In the genomic region with DNA sequence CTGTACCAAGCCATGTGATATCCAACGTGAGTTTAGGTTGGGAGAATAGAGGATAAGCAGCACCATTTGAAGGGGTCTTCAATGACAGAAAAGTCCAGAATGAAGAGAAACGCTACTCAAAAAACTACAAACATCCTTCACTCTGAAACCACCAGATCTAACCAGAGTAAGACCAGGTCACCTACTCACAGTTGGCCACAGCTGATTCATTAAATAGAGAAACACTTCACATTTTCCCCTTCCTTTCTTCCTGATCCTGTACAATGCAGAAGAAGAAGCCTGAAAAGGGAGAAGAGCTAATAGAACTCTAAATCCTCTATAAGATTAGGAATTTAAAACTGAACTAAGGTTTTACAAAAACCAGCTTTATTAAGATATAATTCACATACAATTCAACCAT, we compare ENCODE assay signal across 1 cellular context.
TF ChIP-seq lines count a peak whose summit lies in the region.

No MANE protein-coding gene starts in this region.

TF ChIP-seq in K562, 482 proteins besides CTCF, POLR2A, EP300 and RAD21:
- TF ChIP-seq KLF13 (tag; IDR thresholded peaks at IDR 0.05; ENCODE audit: borderline replicate concordance, low read depth) (no peak), TRIM24 (IDR thresholded peaks at IDR 0.05) (no peak), ZNF445 (CRISPR knock-in tag; IDR thresholded peaks at IDR 0.05; ENCODE audit: low read depth) (no peak), ZNF76 (CRISPR knock-in tag; IDR thresholded peaks at IDR 0.05; ENCODE audit: borderline replicate concordance) (no peak), FUS (optimal IDR thresholded peaks at IDR 0.05; ENCODE audit: low read depth, low read length) (no peak), RNF2 (IDR thresholded peaks at IDR 0.05) (no peak), RBFOX2 (IDR thresholded peaks at IDR 0.05; ENCODE audit: low read depth, low read length) (no peak), ZSCAN29 (IDR thresholded peaks at IDR 0.05) (no peak), CBX8 (IDR thresholded peaks at IDR 0.05; ENCODE audit: borderline replicate concordance, extremely low read depth, low read depth, low read length, poor library complexity, severe bottlenecking) (no peak)
- TF ChIP-seq, protein P1, sequence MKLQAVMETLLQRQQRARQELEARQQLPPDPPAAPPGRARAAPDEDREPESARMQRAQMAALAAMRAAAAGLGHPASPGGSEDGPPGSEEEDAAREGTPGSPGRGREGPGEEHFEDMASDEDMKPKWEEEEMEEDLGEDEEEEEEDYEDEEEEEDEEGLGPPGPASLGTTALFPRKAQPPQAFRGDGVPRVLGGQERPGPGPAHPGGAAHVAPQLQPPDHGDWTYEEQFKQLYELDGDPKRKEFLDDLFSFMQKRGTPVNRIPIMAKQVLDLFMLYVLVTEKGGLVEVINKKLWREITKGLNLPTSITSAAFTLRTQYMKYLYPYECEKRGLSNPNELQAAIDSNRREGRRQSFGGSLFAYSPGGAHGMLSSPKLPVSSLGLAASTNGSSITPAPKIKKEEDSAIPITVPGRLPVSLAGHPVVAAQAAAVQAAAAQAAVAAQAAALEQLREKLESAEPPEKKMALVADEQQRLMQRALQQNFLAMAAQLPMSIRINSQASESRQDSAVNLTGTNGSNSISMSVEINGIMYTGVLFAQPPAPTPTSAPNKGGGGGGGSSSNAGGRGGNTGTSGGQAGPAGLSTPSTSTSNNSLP (IDR thresholded peaks at IDR 0.05; ENCODE audit: borderline replicate concordance, low read depth, low read length) = no peak
- TF ChIP-seq, protein P2, sequence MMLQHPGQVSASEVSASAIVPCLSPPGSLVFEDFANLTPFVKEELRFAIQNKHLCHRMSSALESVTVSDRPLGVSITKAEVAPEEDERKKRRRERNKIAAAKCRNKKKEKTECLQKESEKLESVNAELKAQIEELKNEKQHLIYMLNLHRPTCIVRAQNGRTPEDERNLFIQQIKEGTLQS (IDR thresholded peaks at IDR 0.05) = no peak
- TF ChIP-seq, protein P2 (CRISPR knock-in tag; conservative IDR thresholded peaks at IDR 0.05) = no peak
- TF ChIP-seq, protein P3, sequence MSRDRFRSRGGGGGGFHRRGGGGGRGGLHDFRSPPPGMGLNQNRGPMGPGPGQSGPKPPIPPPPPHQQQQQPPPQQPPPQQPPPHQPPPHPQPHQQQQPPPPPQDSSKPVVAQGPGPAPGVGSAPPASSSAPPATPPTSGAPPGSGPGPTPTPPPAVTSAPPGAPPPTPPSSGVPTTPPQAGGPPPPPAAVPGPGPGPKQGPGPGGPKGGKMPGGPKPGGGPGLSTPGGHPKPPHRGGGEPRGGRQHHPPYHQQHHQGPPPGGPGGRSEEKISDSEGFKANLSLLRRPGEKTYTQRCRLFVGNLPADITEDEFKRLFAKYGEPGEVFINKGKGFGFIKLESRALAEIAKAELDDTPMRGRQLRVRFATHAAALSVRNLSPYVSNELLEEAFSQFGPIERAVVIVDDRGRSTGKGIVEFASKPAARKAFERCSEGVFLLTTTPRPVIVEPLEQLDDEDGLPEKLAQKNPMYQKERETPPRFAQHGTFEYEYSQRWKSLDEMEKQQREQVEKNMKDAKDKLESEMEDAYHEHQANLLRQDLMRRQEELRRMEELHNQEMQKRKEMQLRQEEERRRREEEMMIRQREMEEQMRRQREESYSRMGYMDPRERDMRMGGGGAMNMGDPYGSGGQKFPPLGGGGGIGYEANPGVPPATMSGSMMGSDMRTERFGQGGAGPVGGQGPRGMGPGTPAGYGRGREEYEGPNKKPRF (IDR thresholded peaks at IDR 0.05; ENCODE audit: low read depth, low read length) = no peak
